ENCODE assay signal across 8 cellular contexts in the genomic region with DNA sequence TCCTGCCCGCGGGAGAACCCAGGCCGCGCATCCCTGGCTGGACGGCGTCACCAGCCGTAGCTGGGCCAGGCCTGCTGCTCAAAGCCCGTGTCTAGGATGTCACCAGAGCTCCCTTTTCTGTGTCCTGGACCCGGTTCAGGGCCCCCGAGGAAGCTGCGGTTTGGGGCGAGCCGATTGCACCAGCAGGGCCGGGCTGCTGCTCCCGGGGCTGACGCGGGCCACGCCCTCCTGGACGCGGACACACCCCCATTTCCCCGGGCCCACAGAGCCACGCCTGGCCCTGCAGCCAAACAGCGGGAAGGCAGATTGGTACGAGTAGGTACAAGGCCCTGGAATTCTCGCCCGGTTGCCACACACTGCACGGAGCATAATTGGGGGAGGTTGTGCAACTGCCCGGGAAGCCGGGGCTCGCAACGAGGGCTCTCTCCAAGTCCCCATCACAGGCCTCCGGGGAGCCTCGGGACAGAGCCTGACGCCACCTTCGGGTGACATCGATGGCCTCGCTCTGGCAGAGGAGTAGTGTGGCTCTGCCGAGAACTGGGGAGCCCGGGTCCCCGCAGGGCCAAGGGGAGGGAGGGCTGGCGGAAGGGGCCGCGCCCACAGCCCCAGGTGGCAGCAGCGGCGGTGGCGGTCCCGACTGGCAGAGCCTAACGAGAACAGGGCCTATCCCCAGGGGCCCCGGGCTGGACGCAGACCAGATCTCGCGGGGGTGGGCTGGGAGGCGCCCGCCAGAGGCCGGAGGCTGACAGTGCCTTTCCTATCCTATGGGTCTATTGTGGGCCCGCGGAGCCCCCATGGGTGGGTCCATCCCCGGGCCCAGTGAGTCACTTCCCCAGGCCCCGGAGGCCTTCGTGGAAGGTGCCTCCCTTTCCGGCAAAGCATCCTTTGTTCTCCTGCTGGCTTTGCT. TPM values are rescaled to one million over a fixed set of nuclear protein-coding genes. Genes with fewer than 3 reads are reported as not detected.
DNase-seq lines count a peak whose midpoint lies in the region; ATAC-seq and TF ChIP-seq lines count a peak whose summit lies in the region.

No MANE protein-coding gene starts in this region.

- peak; percentile 68 to 71 for ATAC-seq in CD4-positive, CD25-positive, alpha-beta regulatory T cell (ENCODE audit: low read depth in 2 of 2)
- no peak for ATAC-seq in HG02938 (IDR thresholded peaks at IDR 0.05; ENCODE audit: unreplicated experiment)

- peaks cover 24% of the 10 kb centered on the region for H3K27me3 Mint-ChIP-seq in CD4-positive, CD25-positive, alpha-beta regulatory T cell
- H3K27me3 Mint-ChIP-seq in T-helper 2 cell treated with Interferon-gamma antibody and Interleukin-4, amounts not matched to agents 5 μg/mL and 100 μg/mL, for 36 hours (ENCODE audit: low read depth) = peaks cover 4% of the 10 kb centered on the region
- H3K27me3 Mint-ChIP-seq in immature natural killer cell (ENCODE audit: low read depth in 3 of 3) = peaks cover 4 to 21% (median 11%) of the 10 kb centered on the region in 3 donors

- H3K4me1 Mint-ChIP-seq in CD4-positive, CD25-positive, alpha-beta regulatory T cell = peaks cover 0 to 17% (median 10%) of the 10 kb centered on the region in 4 donors
- H3K4me1 Mint-ChIP-seq in T-helper 2 cell treated with Interferon-gamma antibody and Interleukin-4, amounts not matched to agents 5 μg/mL and 100 μg/mL, for 36 hours (ENCODE audit: low read depth) = peaks cover 26% of the 10 kb centered on the region
- peaks cover 0 to 12% of the 10 kb centered on the region in 2 donors for H3K4me1 Mint-ChIP-seq in immature natural killer cell

- no peaks in the 10 kb centered on the region for H3K9me3 ChIP-seq in CD4-positive, CD25-positive, alpha-beta regulatory T cell (ENCODE audit: control insufficient read depth in 2 of 2, low read length in 2 of 2)

- peak overlapping the region; percentile 38 to 72 (median 54) for H3K4me3 Mint-ChIP-seq in CD4-positive, CD25-positive, alpha-beta regulatory T cell
- H3K4me3 Mint-ChIP-seq in T-helper 2 cell treated with Interferon-gamma antibody and Interleukin-4, amounts not matched to agents 5 μg/mL and 100 μg/mL, for 36 hours = peak overlapping the region; percentile 85
- peak overlapping the region; percentile 35 to 66 (median 61) for H3K4me3 Mint-ChIP-seq in immature natural killer cell

- no peaks in the 10 kb centered on the region for H3K36me3 ChIP-seq in CD4-positive, CD25-positive, alpha-beta regulatory T cell (ENCODE audit: control insufficient read depth, insufficient read depth, low read length)
- no peaks in the 10 kb centered on the region for H3K36me3 ChIP-seq in brain microvascular endothelial cell (replicated peaks)

- H3K4me1 ChIP-seq in CD4-positive, CD25-positive, alpha-beta regulatory T cell (ENCODE audit: control insufficient read depth, insufficient read depth, low read length, poor library complexity, severe bottlenecking) = peaks cover 18% of the 10 kb centered on the region

- H3K9me3 Mint-ChIP-seq in CD4-positive, CD25-positive, alpha-beta regulatory T cell = peaks cover 0 to 2% (median 0%) of the 10 kb centered on the region in 7 donors
- no peaks in the 10 kb centered on the region for H3K9me3 Mint-ChIP-seq in T-helper 2 cell treated with Interferon-gamma antibody and Interleukin-4, amounts not matched to agents 5 μg/mL and 100 μg/mL, for 36 hours
- no peaks in the 10 kb centered on the region for H3K9me3 Mint-ChIP-seq in immature natural killer cell

- H3K27ac ChIP-seq in CD4-positive, CD25-positive, alpha-beta regulatory T cell (ENCODE audit: insufficient read depth, low read length, poor library complexity, severe bottlenecking) = no peak overlapping the region
- H3K27ac ChIP-seq in brain microvascular endothelial cell = peak overlapping the region; percentile 44

- no peak for TF ChIP-seq CTCF in brain microvascular endothelial cell (IDR thresholded peaks at IDR 0.05; ENCODE audit: low read depth, low read length, missing control alignments)

- no peaks in the 10 kb centered on the region for H3K36me3 Mint-ChIP-seq in CD4-positive, CD25-positive, alpha-beta regulatory T cell
- no peaks in the 10 kb centered on the region for H3K36me3 Mint-ChIP-seq in T-helper 2 cell treated with Interferon-gamma antibody and Interleukin-4, amounts not matched to agents 5 μg/mL and 100 μg/mL, for 36 hours (ENCODE audit: low read depth)
- no peaks in the 10 kb centered on the region for H3K36me3 Mint-ChIP-seq in immature natural killer cell

- H3K27me3 ChIP-seq in CD4-positive, CD25-positive, alpha-beta regulatory T cell (ENCODE audit: control insufficient read depth, insufficient read depth, low read length) = no peaks in the 10 kb centered on the region
- no peaks in the 10 kb centered on the region for H3K27me3 ChIP-seq in brain microvascular endothelial cell (replicated peaks)

- H3K4me3 ChIP-seq in CD4-positive, CD25-positive, alpha-beta regulatory T cell (ENCODE audit: low read depth, low read length) = peak overlapping the region; percentile 41
- H3K4me3 ChIP-seq in brain microvascular endothelial cell (ENCODE audit: low read depth, low read length) = peak overlapping the region; percentile 51

- H3K27ac Mint-ChIP-seq in CD4-positive, CD25-positive, alpha-beta regulatory T cell = no peak overlapping the region
- H3K27ac Mint-ChIP-seq in T-helper 2 cell treated with Interferon-gamma antibody and Interleukin-4, amounts not matched to agents 5 μg/mL and 100 μg/mL, for 36 hours = peak overlapping the region; percentile 87
- no peak overlapping the region for H3K27ac Mint-ChIP-seq in immature natural killer cell

- in situ Hi-C loops in brain microvascular endothelial cell (cut with HindIII; ENCODE audit: low pct_ligation_motif_present, low sequenced_read_pairs) = no loop called here

- DNase-seq in CD4-positive, CD25-positive, alpha-beta regulatory T cell = peak; percentile 12 to 80 (median 12)
- DNase-seq in HPDE6-E6E7 (ENCODE audit: extremely low spot score) = peak; percentile 80
- DNase-seq in T-helper 2 cell treated with Interferon-gamma antibody and Interleukin-4, amounts not matched to agents 5 μg/mL and 100 μg/mL, for 36 hours (ENCODE audit: low spot score) = peak; percentile 74
- DNase-seq in brain microvascular endothelial cell = peak; percentile 23
- peak; percentile 11 to 16 (median 15) for DNase-seq in immature natural killer cell
- peak; percentile 53 for DNase-seq in stimulated activated CD4-positive, alpha-beta T cell treated with anti-CD3 and anti-CD28 coated beads, Interleukin-12 subunit alpha, Interleukin-12 subunit beta, amount 100 ng/mL, for 4 hours
- no peak for DNase-seq in NCI-H1092 (lab: John Stamatoyannopoulos, UW)

RNA-seq across cellular contexts. Expression of gene KCTD15, which starts 23.5 kb away (rescaled TPM):
- total RNA-seq in CD4-positive, CD25-positive, alpha-beta regulatory T cell = 1.3 TPM
- under 1 TPM in 3 of 4 donors, not detected in 1; 0.28 to 0.88 (median 0.55) TPM for polyA plus RNA-seq in CD4-positive, CD25-positive, alpha-beta regulatory T cell
- not detected for polyA plus RNA-seq in immature natural killer cell
